Comparison of ENCODE assay signal across 9 cellular contexts in the genomic region with DNA sequence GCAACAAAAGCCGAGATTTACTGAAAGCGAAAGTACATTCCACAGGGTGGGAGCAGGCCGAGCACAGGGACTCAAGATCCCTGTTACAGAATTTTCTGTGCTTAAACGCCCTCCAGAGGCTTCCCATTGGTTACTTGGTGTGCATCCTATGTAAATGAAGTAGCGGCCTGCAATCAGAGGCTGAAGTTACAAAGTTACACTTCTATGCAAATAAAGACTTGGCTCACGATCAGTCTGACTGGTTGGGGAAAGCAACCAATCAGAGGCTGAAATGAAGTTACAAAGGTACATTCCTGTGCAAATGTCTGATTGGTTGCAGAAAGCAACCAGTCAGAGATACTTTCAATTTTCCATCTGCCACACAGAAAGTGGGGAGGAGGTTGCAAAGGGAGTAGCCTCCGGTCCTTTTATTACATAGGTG. TPM values are rescaled to one million over a fixed set of nuclear protein-coding genes. Genes with fewer than 3 reads are reported as not detected.
DNase-seq lines count a peak whose midpoint lies in the region; ATAC-seq lines count a peak whose summit lies in the region.
"Had no signal": no experiment of that assay in that cellular context is flagged by ENCODE, and none has a peak within 500 bp of the region (broad histone marks: within the 10 kb centered on the region; RNA-seq: fewer than 3 reads in every experiment).

No MANE protein-coding gene starts in this region.

- peaks cover 2% of the 10 kb centered on the region for H3K27me3 Mint-ChIP-seq in activated CD8-positive, alpha-beta memory T cell treated with anti-CD3 and anti-CD28 coated beads, Interleukin-2, amount 10 ng/mL, durations not matched to agents 7 days and 5 days

- H3K27me3 ChIP-seq in neuron (ENCODE audit: insufficient read depth, low read length): no peaks in the 10 kb centered on the region

- H3K36me3 Mint-ChIP-seq in activated CD8-positive, alpha-beta memory T cell treated with anti-CD3 and anti-CD28 coated beads, Interleukin-2, amount 10 ng/mL, durations not matched to agents 7 days and 5 days: no peaks in the 10 kb centered on the region

- peak overlapping the region; percentile 3 for H3K4me3 ChIP-seq in neuron (ENCODE audit: low read length)

- no peak for DNase-seq in activated CD8-positive, alpha-beta memory T cell treated with anti-CD3 and anti-CD28 coated beads, Interleukin-2, amount 10 ng/mL, durations not matched to agents 7 days and 5 days
- no peak for DNase-seq in activated CD8-positive, alpha-beta memory T cell treated with anti-CD3 and anti-CD28 coated beads, Interleukin-2, amount 50 U/mL, for 4 hours
- DNase-seq in T-helper 22 cell (ENCODE audit: low read depth) (peak; percentile 5), fibroblast of the conjunctiva (ENCODE audit: low read depth) (peak; percentile 94)
- DNase-seq: DND-41 had no signal

- H3K9me3 ChIP-seq in neuron (ENCODE audit: low read length): peaks cover 3% of the 10 kb centered on the region

- peak overlapping the region; percentile 32 for H3K4me3 Mint-ChIP-seq in activated CD8-positive, alpha-beta memory T cell treated with anti-CD3 and anti-CD28 coated beads, Interleukin-2, amount 10 ng/mL, durations not matched to agents 7 days and 5 days

- no peak overlapping the region for H3K27ac Mint-ChIP-seq in activated CD8-positive, alpha-beta memory T cell treated with anti-CD3 and anti-CD28 coated beads, Interleukin-2, amount 10 ng/mL, durations not matched to agents 7 days and 5 days

- no peaks in the 10 kb centered on the region for H3K36me3 ChIP-seq in neuron (ENCODE audit: insufficient read depth, low read length)

- H3K4me1 ChIP-seq in neuron (ENCODE audit: insufficient read depth, low read length): peaks cover 15% of the 10 kb centered on the region

- peak overlapping the region; percentile 18 for H2AFZ ChIP-seq in neuron (ENCODE audit: low read depth, low read length)

- no peak for ATAC-seq in activated CD8-positive, alpha-beta memory T cell treated with anti-CD3 and anti-CD28 coated beads, Interleukin-2, amount 10 ng/mL, durations not matched to agents 7 days and 5 days
- ATAC-seq in GM21447 (IDR thresholded peaks at IDR 0.05; ENCODE audit: unreplicated experiment) (no peak), GM19397 (IDR thresholded peaks at IDR 0.05; ENCODE audit: unreplicated experiment) (no peak), HG03520 (IDR thresholded peaks at IDR 0.05; ENCODE audit: unreplicated experiment) (no peak)

- H3K9me3 Mint-ChIP-seq in activated CD8-positive, alpha-beta memory T cell treated with anti-CD3 and anti-CD28 coated beads, Interleukin-2, amount 10 ng/mL, durations not matched to agents 7 days and 5 days (ENCODE audit: low read depth): no peaks in the 10 kb centered on the region

- CTCF ChIA-PET in activated CD8-positive, alpha-beta memory T cell treated with anti-CD3 and anti-CD28 coated beads, Interleukin-2, amount 10 ng/mL, durations not matched to agents 7 days and 5 days (lab: Charles Lee): no interaction called here

- H3K4me1 Mint-ChIP-seq in activated CD8-positive, alpha-beta memory T cell treated with anti-CD3 and anti-CD28 coated beads, Interleukin-2, amount 10 ng/mL, durations not matched to agents 7 days and 5 days: no peaks in the 10 kb centered on the region

RNA-seq across cellular contexts. Expression of a gene that starts 4.1 kb away (rescaled TPM):
- total RNA-seq in activated CD8-positive, alpha-beta memory T cell treated with anti-CD3 and anti-CD28 coated beads, Interleukin-2, amount 10 ng/mL, durations not matched to agents 7 days and 5 days: 1 to 10 TPM; 1.5 to 1.9 TPM

RNA-seq across cellular contexts. Expression of a gene that starts 12.6 kb away (rescaled TPM):
- total RNA-seq in activated CD8-positive, alpha-beta memory T cell treated with anti-CD3 and anti-CD28 coated beads, Interleukin-2, amount 10 ng/mL, durations not matched to agents 7 days and 5 days: 10 to 100 TPM; 17.2 to 22.3 TPM

RNA-seq across cellular contexts. Expression of a gene that starts 40.8 kb away (rescaled TPM):
- total RNA-seq in activated CD8-positive, alpha-beta memory T cell treated with anti-CD3 and anti-CD28 coated beads, Interleukin-2, amount 10 ng/mL, durations not matched to agents 7 days and 5 days: under 1 TPM; 0.49 to 0.79 TPM

Comparison
In these comparisons a context has a peak if more than half of its experiments do, and no peak if none do; other contexts are left out.
1. DNase-seq: peak in T-helper 22 cell (single experiment) and fibroblast of the conjunctiva (single experiment); none in activated CD8-positive, alpha-beta memory T cell treated with anti-CD3 and anti-CD28 coated beads, Interleukin-2, amount 10 ng/mL, durations not matched to agents 7 days and 5 days (single experiment) and activated CD8-positive, alpha-beta memory T cell treated with anti-CD3 and anti-CD28 coated beads, Interleukin-2, amount 50 U/mL, for 4 hours (single experiment).